Comparison of ENCODE assay signal across 25 cellular contexts in genomic region chr5:156219483-156219882, GRCh38.
DNase-seq lines count a peak whose midpoint lies in the region; ATAC-seq, FAIRE-seq and TF ChIP-seq lines count a peak whose summit lies in the region.
"Had no signal": no experiment of that assay in that cellular context is flagged by ENCODE, and none has a peak within 500 bp of the region (broad histone marks: within the 10 kb centered on the region; RNA-seq: fewer than 3 reads in every experiment).

No MANE protein-coding gene starts in this region.

- DNase-seq in NCI-H524 (lab: John Stamatoyannopoulos, UW) (peak; percentile 38 to 93), NCI-H82 treated with DMSO at 0.1 percent for 48 hours (lab: John Stamatoyannopoulos, UW; ENCODE audit: unreplicated experiment) (peak; percentile 88), left cardiac atrium (no peak), GM12892 (ENCODE audit: insufficient read length) (no peak), NCI-H446 (lab: John Stamatoyannopoulos, UW) (no peak)
- no peak for DNase-seq in activated CD8-positive, alpha-beta memory T cell treated with anti-CD3 and anti-CD28 coated beads, Interleukin-2, amount 10 ng/mL, durations not matched to agents 7 days and 5 days
- DNase-seq: C1 segment of cervical spinal cord; CD4-positive, alpha-beta memory T cell; COR-L47; DMS153; DND-41; NCI-H1048; NCI-H1417; NCI-H1694; NCI-H2081; NCI-H2227 treated with DMSO at 0.1 percent for 48 hours; NCI-H510A; NCI-H774; SIG-M5; SK-N-SH had no signal

- H3K9me3 Mint-ChIP-seq in nephron = peaks cover 4% of the 10 kb centered on the region
- peaks cover 4% of the 10 kb centered on the region for H3K9me3 Mint-ChIP-seq in activated CD8-positive, alpha-beta memory T cell treated with anti-CD3 and anti-CD28 coated beads, Interleukin-2, amount 10 ng/mL, durations not matched to agents 7 days and 5 days (ENCODE audit: low read depth)

- H3K36me3 Mint-ChIP-seq in nephron (ENCODE audit: low read depth) = no peaks in the 10 kb centered on the region
- no peaks in the 10 kb centered on the region for H3K36me3 Mint-ChIP-seq in activated CD8-positive, alpha-beta memory T cell treated with anti-CD3 and anti-CD28 coated beads, Interleukin-2, amount 10 ng/mL, durations not matched to agents 7 days and 5 days
- H3K36me3 Mint-ChIP-seq: CD4-positive, alpha-beta memory T cell; IgD-negative memory B cell had no signal

- no peak for TF ChIP-seq POLR2A in GM12892 (IDR thresholded peaks at IDR 0.05; ENCODE audit: low read depth, low read length)

- CTCF ChIA-PET in activated CD8-positive, alpha-beta memory T cell treated with anti-CD3 and anti-CD28 coated beads, Interleukin-2, amount 10 ng/mL, durations not matched to agents 7 days and 5 days (lab: Charles Lee) = no interaction called here

- ATAC-seq in left cardiac atrium (peak; percentile 64 to 65), GM18870 (IDR thresholded peaks at IDR 0.05; ENCODE audit: unreplicated experiment) (no peak)
- no peak for ATAC-seq in activated CD8-positive, alpha-beta memory T cell treated with anti-CD3 and anti-CD28 coated beads, Interleukin-2, amount 10 ng/mL, durations not matched to agents 7 days and 5 days
- ATAC-seq: A549 had no signal

- FAIRE-seq in GM12892 (lab: Jason Lieb, UNC) = no peak
- FAIRE-seq: A549, H54 had no signal

- H3K4me1 Mint-ChIP-seq in nephron = peaks cover 30% of the 10 kb centered on the region
- H3K4me1 Mint-ChIP-seq in activated CD8-positive, alpha-beta memory T cell treated with anti-CD3 and anti-CD28 coated beads, Interleukin-2, amount 10 ng/mL, durations not matched to agents 7 days and 5 days = no peaks in the 10 kb centered on the region
- H3K4me1 Mint-ChIP-seq: CD4-positive, alpha-beta memory T cell; IgD-negative memory B cell had no signal

- TF ChIP-seq CTCF in nephron (IDR thresholded peaks at IDR 0.05; ENCODE audit: unreplicated experiment in 3 of 3) = no peak

- H3K27ac Mint-ChIP-seq in nephron = peak overlapping the region in 2 of 3 experiments; percentile 8 to 16
- no peak overlapping the region for H3K27ac Mint-ChIP-seq in activated CD8-positive, alpha-beta memory T cell treated with anti-CD3 and anti-CD28 coated beads, Interleukin-2, amount 10 ng/mL, durations not matched to agents 7 days and 5 days
- H3K27ac Mint-ChIP-seq: CD4-positive, alpha-beta memory T cell; IgD-negative memory B cell had no signal

- peak overlapping the region in 1 of 3 experiments; percentile 13 for H3K4me3 Mint-ChIP-seq in nephron
- H3K4me3 Mint-ChIP-seq in activated CD8-positive, alpha-beta memory T cell treated with anti-CD3 and anti-CD28 coated beads, Interleukin-2, amount 10 ng/mL, durations not matched to agents 7 days and 5 days = no peak overlapping the region
- H3K4me3 Mint-ChIP-seq: CD4-positive, alpha-beta memory T cell; IgD-negative memory B cell had no signal

- intact Hi-C loops in left cardiac atrium (cut with DNase I) = no loop called here

- no peaks in the 10 kb centered on the region for H3K27me3 Mint-ChIP-seq in nephron (ENCODE audit: low read depth)
- no peaks in the 10 kb centered on the region for H3K27me3 Mint-ChIP-seq in activated CD8-positive, alpha-beta memory T cell treated with anti-CD3 and anti-CD28 coated beads, Interleukin-2, amount 10 ng/mL, durations not matched to agents 7 days and 5 days
- H3K27me3 Mint-ChIP-seq: CD4-positive, alpha-beta memory T cell had no signal

Comparison
In these comparisons a context has a peak if more than half of its experiments do, and no peak if none do; other contexts are left out.
1. DNase-seq: peak in NCI-H524 (2 of 2) and NCI-H82 treated with DMSO at 0.1 percent for 48 hours (single experiment); none in left cardiac atrium (single experiment), activated CD8-positive, alpha-beta memory T cell treated with anti-CD3 and anti-CD28 coated beads, Interleukin-2, amount 10 ng/mL, durations not matched to agents 7 days and 5 days (single experiment), GM12892 (single experiment) and NCI-H446 (0 of 2).
2. ATAC-seq: peak in left cardiac atrium (2 of 2); none in GM18870 (single experiment) and activated CD8-positive, alpha-beta memory T cell treated with anti-CD3 and anti-CD28 coated beads, Interleukin-2, amount 10 ng/mL, durations not matched to agents 7 days and 5 days (single experiment).